In genomic region chr1:174131032-174131638, GRCh38 we compare ENCODE assay signal across 12 cellular contexts. TPM values are rescaled to one million over a fixed set of nuclear protein-coding genes. Genes with fewer than 3 reads are reported as not detected.
DNase-seq lines count a peak whose midpoint lies in the region; TF ChIP-seq lines count a peak whose summit lies in the region.
"Had no signal": no experiment of that assay in that cellular context is flagged by ENCODE, and none has a peak within 500 bp of the region (broad histone marks: within the 10 kb centered on the region; RNA-seq: fewer than 3 reads in every experiment).

No MANE protein-coding gene starts in this region.

- DNase-seq in EL (peak; percentile 23), M059J (ENCODE audit: low read depth) (peak; percentile 13), ecto neural progenitor cell (ENCODE audit: low spot score) (peak; percentile 53), neural crest cell (ENCODE audit: low read depth, low spot score) (no peak), NCI-H1694 (lab: John Stamatoyannopoulos, UW) (no peak), hippocampal formation (lab: John Stamatoyannopoulos, UW) (no peak), NCI-H2107 treated with DMSO at 0.1 percent for 48 hours (lab: John Stamatoyannopoulos, UW; ENCODE audit: unreplicated experiment) (no peak), NAMALWA (ENCODE audit: low spot score) (no peak)
- DNase-seq: KG1, NCI-H1105, NCI-H187 treated with DMSO at 0.1 percent for 48 hours, PC-3 had no signal

- H3K27me3 Mint-ChIP-seq in neural crest cell (ENCODE audit: low read depth), result no peaks in the 10 kb centered on the region

- peaks cover 2% of the 10 kb centered on the region for H3K9me3 Mint-ChIP-seq in neural crest cell

- no peak for TF ChIP-seq CTCF in neural crest cell (conservative IDR thresholded peaks at IDR 0.05)

- peak overlapping the region; percentile 47 for H3K27ac Mint-ChIP-seq in neural crest cell (ENCODE audit: unreplicated experiment)

- H3K36me3 Mint-ChIP-seq in neural crest cell (ENCODE audit: low read depth), result no peaks in the 10 kb centered on the region

- peaks cover 8% of the 10 kb centered on the region for H3K4me1 Mint-ChIP-seq in neural crest cell

- no peak overlapping the region for H3K4me3 Mint-ChIP-seq in neural crest cell

RNA-seq across cellular contexts. Expression of gene RABGAP1L, which starts 28.2 kb away (rescaled TPM):
- 8.3 and 18.7 TPM in 2 replicates for total RNA-seq in M059J (2014; rRNA removed; shearing (Covaris generic))
- total RNA-seq in neural crest cell, result 23.1 and 25.6 TPM in 2 replicates

Comparison
In these comparisons a context has a peak if more than half of its experiments do, and no peak if none do; other contexts are left out.
1. DNase-seq: peak in EL (single experiment), M059J (single experiment) and ecto neural progenitor cell (single experiment); none in neural crest cell (single experiment), NCI-H1694 (single experiment), hippocampal formation (0 of 2), NCI-H2107 treated with DMSO at 0.1 percent for 48 hours (single experiment) and NAMALWA (single experiment).